In genomic region chr6:155528982-155529453, GRCh38 we compare ENCODE assay signal across 1 cellular context.
TF ChIP-seq lines count a peak whose summit lies in the region.

No MANE protein-coding gene starts in this region.

TF ChIP-seq in H1, 55 proteins besides CTCF, POLR2A, EP300 and RAD21 (continued from another document):
- TF ChIP-seq CHD7 (IDR thresholded peaks at IDR 0.05; ENCODE audit: insufficient replicate concordance, low read length) (no peak), RFX5 (IDR thresholded peaks at IDR 0.05; ENCODE audit: borderline replicate concordance, low read depth, low read length) (no peak), BACH1 (IDR thresholded peaks at IDR 0.05; ENCODE audit: low read length) (no peak), CBX8 (IDR thresholded peaks at IDR 0.05; ENCODE audit: borderline replicate concordance, low read depth, low read length) (no peak)
TF ChIP-seq in H1: peak in this region for 0.
